Comparison of ENCODE assay signal across 1 cellular context in the genomic region with DNA sequence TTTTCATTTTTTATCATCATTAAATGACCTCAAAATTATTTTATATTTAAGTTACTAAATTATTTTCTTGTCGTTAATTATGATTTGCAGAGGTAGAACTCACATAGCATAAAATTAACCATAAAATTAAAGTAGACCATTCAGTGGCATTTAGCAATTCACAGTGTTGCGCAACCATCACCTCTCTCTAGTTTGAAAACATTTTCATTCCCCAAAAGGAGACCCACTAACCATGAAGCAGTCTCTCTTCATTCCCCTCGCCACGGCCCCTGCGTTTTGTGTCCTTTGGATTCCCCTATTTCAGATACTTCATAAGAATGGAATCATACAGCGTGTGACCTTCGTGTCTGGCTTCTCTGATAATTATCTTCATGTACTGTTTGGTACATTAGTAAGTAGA.
TF ChIP-seq lines count a peak whose summit lies in the region.

No MANE protein-coding gene starts in this region.

TF ChIP-seq in HepG2, 621 proteins besides CTCF, POLR2A, EP300 and RAD21 (continued from another document):
- TF ChIP-seq ZNF318 (CRISPR knock-in tag; IDR thresholded peaks at IDR 0.05) (no peak), MYC (CRISPR knock-in tag; IDR thresholded peaks at IDR 0.05; ENCODE audit: borderline replicate concordance) (no peak), PHF8 (CRISPR knock-in tag; IDR thresholded peaks at IDR 0.05) (no peak), SAP130 (CRISPR knock-in tag; IDR thresholded peaks at IDR 0.05; ENCODE audit: low read depth) (no peak)
